Comparison of ENCODE assay signal across 9 cellular contexts in the genomic region with DNA sequence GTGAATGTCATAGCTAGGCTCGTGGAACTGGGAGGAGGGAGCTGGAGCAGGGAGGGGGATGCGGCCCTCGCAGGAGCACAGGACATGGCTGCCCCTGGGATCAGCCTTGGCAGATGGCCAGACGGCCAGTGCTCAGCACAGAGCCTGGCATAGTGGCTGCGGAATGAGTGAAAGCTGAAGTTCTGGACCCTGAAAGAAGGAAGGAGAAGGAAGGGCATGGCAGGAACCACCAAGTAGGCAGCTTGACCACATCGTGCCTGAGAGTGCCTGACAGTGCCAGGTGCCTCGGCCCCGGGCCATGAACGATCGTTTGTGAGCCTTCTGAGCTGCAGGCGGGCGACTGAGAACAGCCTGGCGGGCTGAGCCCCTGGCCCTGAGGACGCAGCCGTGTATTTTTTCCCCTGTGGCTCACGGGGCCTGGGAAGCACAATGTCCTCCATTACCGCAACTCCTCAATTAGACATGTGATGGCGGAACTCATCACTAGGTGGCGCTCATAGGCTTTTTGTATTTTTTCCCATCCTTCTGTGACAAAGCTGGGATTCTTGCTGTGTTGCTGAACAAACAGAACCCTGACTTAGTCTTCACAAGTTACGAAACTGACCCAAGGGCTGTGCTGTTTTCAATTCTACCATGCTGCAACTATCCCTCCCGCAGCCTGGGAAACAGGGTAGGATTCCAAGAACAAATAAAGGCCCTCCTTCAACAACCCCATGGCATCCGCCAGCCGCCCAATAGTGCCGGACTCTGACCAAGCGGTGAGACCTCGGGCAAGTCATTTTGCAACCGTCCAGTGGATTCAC. TPM values are rescaled to one million over a fixed set of nuclear protein-coding genes. Genes with fewer than 3 reads are reported as not detected.
DNase-seq lines count a peak whose midpoint lies in the region; ATAC-seq and TF ChIP-seq lines count a peak whose summit lies in the region.
"Had no signal": no experiment of that assay in that cellular context is flagged by ENCODE, and none has a peak within 500 bp of the region (broad histone marks: within the 10 kb centered on the region; RNA-seq: fewer than 3 reads in every experiment).

No MANE protein-coding gene starts in this region.

- TF ChIP-seq POLR2A in gastroesophageal sphincter (IDR thresholded peaks at IDR 0.05), result no peak
- TF ChIP-seq POLR2A in thyroid gland (IDR thresholded peaks at IDR 0.05), result no peak

- no peak overlapping the region for H3K27ac ChIP-seq in Karpas-422 (ENCODE audit: low read length)
- H3K27ac ChIP-seq in PC-9, result no peak overlapping the region
- peak overlapping the region in 3 of 4 donors; percentile 25 to 62 (median 49) for H3K27ac ChIP-seq in gastroesophageal sphincter
- no peak overlapping the region for H3K27ac ChIP-seq in thyroid gland

- no peak overlapping the region; the same call in 1 of the 2 replicates for H2AFZ ChIP-seq in Karpas-422 (ENCODE audit: low read length)
- H2AFZ ChIP-seq in PC-9, result peak overlapping the region; percentile 69

- no peak for TF ChIP-seq EP300 in gastroesophageal sphincter (IDR thresholded peaks at IDR 0.05)

- peak; percentile 81 for DNase-seq in GM04504 (ENCODE audit: low read depth)
- DNase-seq in Karpas-422, result peak; percentile 85
- DNase-seq in PC-9, result peak; percentile 72 to 77
- peak; percentile 75 for DNase-seq in activated effector memory CD4-positive, alpha-beta T cell treated with anti-CD3 and anti-CD28 coated beads, Interleukin-2, amount 50 U/mL, for 16 hours
- peak in 51 of 56 donors; percentile 22 to 90 (median 67) for DNase-seq in nucleus accumbens (lab: John Stamatoyannopoulos, UW)
- DNase-seq in thyroid gland, result peak; percentile 60 to 74

- H3K9ac ChIP-seq in Karpas-422 (ENCODE audit: low read length), result no peak overlapping the region

- no peaks in the 10 kb centered on the region for H3K9me3 ChIP-seq in Karpas-422 (ENCODE audit: low read length)
- H3K9me3 ChIP-seq in PC-9 (ENCODE audit: insufficient read depth, low read depth), result no peaks in the 10 kb centered on the region
- no peaks in the 10 kb centered on the region for H3K9me3 ChIP-seq in gastroesophageal sphincter
- H3K9me3 ChIP-seq in thyroid gland, result no peaks in the 10 kb centered on the region

- BruUV-seq in PC-9 (replicated peaks; lab: Mats Ljungman, UMichigan), result no TSS peak

- CTCF ChIA-PET in PC-9 (lab: Charles Lee), result interaction anchor here (0.6 to 3.0 kb wide), 8 partner anchors 15 to 72 kb away, joined by 3 to 26 read pairs (median 4); a partner anchor contains a TSS

- H3K36me3 ChIP-seq in Karpas-422 (ENCODE audit: insufficient read depth, low read length) (no peaks in the 10 kb centered on the region), PC-9 (ENCODE audit: low read depth) (no peaks in the 10 kb centered on the region), gastroesophageal sphincter (no peaks in the 10 kb centered on the region), thyroid gland (no peaks in the 10 kb centered on the region)

- POLR2A ChIA-PET in PC-9 (lab: Charles Lee; ENCODE audit: unreplicated experiment), result interaction anchor here (0.7 kb wide), 1 partner anchor 71 kb away, joined by 4 read pairs; no protein-coding TSS in a partner anchor

- no peak overlapping the region for H3K4me2 ChIP-seq in Karpas-422 (ENCODE audit: low read depth, low read length, poor library complexity, severe bottlenecking)
- peak overlapping the region; percentile 67 for H3K4me2 ChIP-seq in PC-9

- H3K9me2 ChIP-seq in Karpas-422 (replicated peaks; ENCODE audit: insufficient read depth, low read length) (no peaks in the 10 kb centered on the region), PC-9 (ENCODE audit: insufficient read depth) (no peaks in the 10 kb centered on the region)

- H3K79me2 ChIP-seq in Karpas-422 (ENCODE audit: low read length) (no peaks in the 10 kb centered on the region), PC-9 (ENCODE audit: low read depth) (no peaks in the 10 kb centered on the region)

- H3K27me3 ChIP-seq in Karpas-422 (ENCODE audit: low read length), result no peaks in the 10 kb centered on the region
- H3K27me3 ChIP-seq in PC-9 (ENCODE audit: insufficient read depth, low read depth), result no peaks in the 10 kb centered on the region
- no peaks in the 10 kb centered on the region for H3K27me3 ChIP-seq in gastroesophageal sphincter
- H3K27me3 ChIP-seq in thyroid gland, result no peaks in the 10 kb centered on the region

- intact Hi-C loops in PC-9 (cut with micrococcal nuclease; ENCODE audit: unreplicated experiment) (loop anchor here (1.0 to 2.0 kb wide), 5 partner anchors 20 to 278 kb away; no protein-coding TSS in a partner anchor), thyroid gland (cut with DNase I) (loop anchor here (2.0 kb wide), 1 partner anchor 46 kb away; no protein-coding TSS in a partner anchor)

- H3K4me1 ChIP-seq in Karpas-422 (ENCODE audit: low read length), result peaks cover 1% of the 10 kb centered on the region; the same call in 1 of the 2 replicates
- H3K4me1 ChIP-seq in PC-9 (replicated peaks; ENCODE audit: insufficient read depth), result peaks cover 63% of the 10 kb centered on the region
- H3K4me1 ChIP-seq in gastroesophageal sphincter, result peaks cover 0 to 15% (median 9%) of the 10 kb centered on the region in 3 donors
- H3K4me1 ChIP-seq in thyroid gland, result peaks cover 0 to 12% of the 10 kb centered on the region in 2 donors

- peaks cover 38% of the 10 kb centered on the region; the same call in 1 of the 2 replicates for H3F3A ChIP-seq in PC-9 (ENCODE audit: insufficient read depth, low read depth)

- no peak overlapping the region for H3K4me3 ChIP-seq in Karpas-422 (ENCODE audit: low read length)
- no peak overlapping the region for H3K4me3 ChIP-seq in PC-9
- peak overlapping the region in 1 of 2 donors; percentile 23 for H3K4me3 ChIP-seq in gastroesophageal sphincter
- H3K4me3 ChIP-seq in thyroid gland (replicated peaks in 1 of 3), result no peak overlapping the region

- TF ChIP-seq CTCF in PC-9 (conservative IDR thresholded peaks at IDR 0.05) (peak; percentile 84), gastroesophageal sphincter (IDR thresholded peaks at IDR 0.05) (peak; percentile 70 to 88 (median 85)), thyroid gland (IDR thresholded peaks at IDR 0.05) (peak; percentile 44 to 81 (median 68))

- H4K20me1 ChIP-seq in Karpas-422 (ENCODE audit: insufficient read depth, low read depth, low read length), result no peaks in the 10 kb centered on the region
- H4K20me1 ChIP-seq in PC-9 (ENCODE audit: insufficient read depth), result no peaks in the 10 kb centered on the region

- 17% methylated on average over 7 to 9 of the region's 27 CpGs for WGBS in gastroesophageal sphincter (ENCODE audit: low coverage in 1 of 2), 2 donors
- 25 to 32% methylated on average over 25 to 26 of the region's 27 CpGs for WGBS in thyroid gland, 2 donors

- ATAC-seq in gastroesophageal sphincter (peak; percentile 89), GM19452 (IDR thresholded peaks at IDR 0.05; ENCODE audit: unreplicated experiment) (no peak)
- ATAC-seq: naive thymus-derived CD8-positive, alpha-beta T cell had no signal

RNA-seq across cellular contexts. Expression of a gene that starts 29.9 kb away (rescaled TPM):
- total RNA-seq in Karpas-422 (2014; rRNA removed; shearing (Covaris generic); ENCODE audit: low replicate concordance), result not detected in 2 replicates
- total RNA-seq in PC-9 (2021), result 3.8 and 5.0 TPM in 2 replicates
- total RNA-seq in gastroesophageal sphincter, result 1 to 10 TPM in 3 of 4 donors, not detected in 1; 1.5 to 2.5 (median 1.5) TPM
- under 1 TPM in 1 of 4 donors, not detected in 3; 0.45 TPM for total RNA-seq in thyroid gland
- total RNA-seq: naive thymus-derived CD8-positive, alpha-beta T cell had no signal

RNA-seq across cellular contexts. Expression of a gene that starts 48.2 kb away (rescaled TPM):
- total RNA-seq in Karpas-422 (2014; rRNA removed; shearing (Covaris generic); ENCODE audit: low replicate concordance), result not detected in 2 replicates
- total RNA-seq in PC-9 (2021), result 0.09 TPM in 1 of 2 replicates, not detected in the other
- total RNA-seq in gastroesophageal sphincter, result not detected
- not detected for total RNA-seq in thyroid gland
- total RNA-seq: naive thymus-derived CD8-positive, alpha-beta T cell had no signal

Comparison
In these comparisons a context has a peak if more than half of its experiments do, and no peak if none do; other contexts are left out.
1. H3K27ac ChIP-seq: peak in gastroesophageal sphincter (3 of 4); none in Karpas-422 (single experiment), PC-9 (single experiment) and thyroid gland (0 of 3).
2. Peak in every context shown above with its lines, with median percentiles within 50 percentile points of each other: DNase-seq and CTCF ChIP-seq.